26 cellular contexts compared by ENCODE assay signal in the genomic region with DNA sequence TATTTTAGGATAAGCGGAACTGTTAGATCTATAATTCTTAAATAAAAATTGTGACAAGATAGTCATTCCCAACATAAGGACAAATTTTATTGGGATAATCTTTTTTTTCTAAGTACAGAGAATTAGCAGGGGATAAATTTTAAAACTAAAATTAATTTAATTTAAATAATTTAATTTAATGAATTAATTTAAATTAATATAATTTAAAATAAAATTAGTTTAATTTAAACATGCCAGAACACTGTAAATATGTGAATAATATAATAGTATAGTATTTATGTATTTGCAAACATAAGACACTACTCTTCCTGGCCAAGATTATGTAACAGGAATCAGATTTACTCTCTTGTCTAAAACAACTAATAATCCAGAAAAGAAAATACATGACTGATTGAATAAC.
DNase-seq lines count a peak whose midpoint lies in the region; ATAC-seq, FAIRE-seq and TF ChIP-seq lines count a peak whose summit lies in the region.
"Had no signal": no experiment of that assay in that cellular context is flagged by ENCODE, and none has a peak within 500 bp of the region (broad histone marks: within the 10 kb centered on the region; RNA-seq: fewer than 3 reads in every experiment).

No MANE protein-coding gene starts in this region.

- FAIRE-seq in A204.1 (lab: Jason Lieb, UNC), result peak; percentile 83
- FAIRE-seq in TTC549 (lab: Jason Lieb, UNC), result peak; percentile 38
- peak; percentile 70 for FAIRE-seq in endometrium (lab: Jason Lieb, UNC)
- FAIRE-seq: A549, GM12878, GM19239, H54 had no signal

- H4K20me1 ChIP-seq in neural progenitor cell (ENCODE audit: low read depth), result no peaks in the 10 kb centered on the region
- H4K20me1 ChIP-seq: BLaER1 treated with 17β-estradiol and CSF1 and Interleukin-3, amounts not matched to agents 10 nM and 100 nM had no signal

- ATAC-seq in GM21360 (IDR thresholded peaks at IDR 0.05; ENCODE audit: unreplicated experiment), result no peak
- ATAC-seq: A549, GM12878 had no signal

- peak overlapping the region; percentile 61 for H2AFZ ChIP-seq in neural progenitor cell (replicated peaks)

- no peak for DNase-seq in neural progenitor cell (ENCODE audit: low spot score)
- DNase-seq in DMS114 treated with DMSO at 0.1 percent for 48 hours (lab: John Stamatoyannopoulos, UW; ENCODE audit: unreplicated experiment), result no peak
- no peak for DNase-seq in DMS153 (lab: John Stamatoyannopoulos, UW)
- DNase-seq in effector memory CD4-positive, alpha-beta T cell, result no peak
- DNase-seq: ACHN; AML-193; BE2C; CD4-positive, alpha-beta T cell; CD8-positive, alpha-beta memory T cell; DMS 273 treated with DMSO at 0.1 percent for 48 hours; DND-41; GDM1; GOT3; HFFc6 had no signal

- H3K36me3 Mint-ChIP-seq in neural progenitor cell, result no peaks in the 10 kb centered on the region
- H3K36me3 Mint-ChIP-seq: CD14-positive monocyte; CD8-positive, alpha-beta memory T cell had no signal

- no peak overlapping the region for H3K27ac Mint-ChIP-seq in neural progenitor cell
- H3K27ac Mint-ChIP-seq: CD14-positive monocyte; CD4-positive, alpha-beta T cell; CD8-positive, alpha-beta memory T cell; HFFc6 had no signal

- no peak for TF ChIP-seq CTCF in neural progenitor cell (IDR thresholded peaks at IDR 0.05)

- H3K4me3 ChIP-seq in neural progenitor cell, result no peak overlapping the region
- H3K4me3 ChIP-seq in effector memory CD4-positive, alpha-beta T cell (ENCODE audit: insufficient read depth, low read depth, low read length, poor library complexity, severe bottlenecking), result no peak overlapping the region
- H3K4me3 ChIP-seq: A549; BLaER1 treated with 17β-estradiol and CSF1 and Interleukin-3, amounts not matched to agents 10 nM and 100 nM; GM12878; HAP-1 had no signal

- no peaks in the 10 kb centered on the region for H3K27me3 Mint-ChIP-seq in neural progenitor cell (ENCODE audit: insufficient read depth, low read depth)
- H3K27me3 Mint-ChIP-seq: CD4-positive, alpha-beta T cell; CD8-positive, alpha-beta memory T cell had no signal

- no peaks in the 10 kb centered on the region for H3K27me3 ChIP-seq in neural progenitor cell
- no peaks in the 10 kb centered on the region for H3K27me3 ChIP-seq in effector memory CD4-positive, alpha-beta T cell (replicated peaks; ENCODE audit: control insufficient read depth, insufficient read depth, low read length, poor library complexity, severe bottlenecking)
- H3K27me3 ChIP-seq: BE2C; BLaER1 treated with 17β-estradiol and CSF1 and Interleukin-3, amounts not matched to agents 10 nM and 100 nM had no signal

- no peaks in the 10 kb centered on the region for H3K79me2 ChIP-seq in neural progenitor cell (ENCODE audit: low read depth)

- H3K27ac ChIP-seq in neural progenitor cell, result no peak overlapping the region
- no peak overlapping the region for H3K27ac ChIP-seq in effector memory CD4-positive, alpha-beta T cell (ENCODE audit: insufficient read depth, low read length, poor library complexity, severe bottlenecking)
- H3K27ac ChIP-seq: 22Rv1; A549; BLaER1 treated with 17β-estradiol and CSF1 and Interleukin-3, amounts not matched to agents 10 nM and 100 nM had no signal

- H3K4me1 ChIP-seq in neural progenitor cell, result no peaks in the 10 kb centered on the region
- no peaks in the 10 kb centered on the region for H3K4me1 ChIP-seq in effector memory CD4-positive, alpha-beta T cell (ENCODE audit: control insufficient read depth, insufficient read depth, low read length, poor library complexity, severe bottlenecking)
- H3K4me1 ChIP-seq: A549, BE2C, HAP-1 had no signal

- H3F3A ChIP-seq in neural progenitor cell (ENCODE audit: low read depth), result no peaks in the 10 kb centered on the region

- H3K4me1 Mint-ChIP-seq in neural progenitor cell, result no peaks in the 10 kb centered on the region
- H3K4me1 Mint-ChIP-seq: CD14-positive monocyte; CD8-positive, alpha-beta memory T cell had no signal

- no peak overlapping the region for H3K9ac ChIP-seq in neural progenitor cell
- H3K9ac ChIP-seq: BLaER1 treated with 17β-estradiol and CSF1 and Interleukin-3, amounts not matched to agents 10 nM and 100 nM had no signal

- no peaks in the 10 kb centered on the region for H3K9me3 ChIP-seq in neural progenitor cell (ENCODE audit: low read depth)
- H3K9me3 ChIP-seq in effector memory CD4-positive, alpha-beta T cell (ENCODE audit: control insufficient read depth, low read length), result no peaks in the 10 kb centered on the region
- H3K9me3 ChIP-seq: A549; BE2C; BLaER1 treated with 17β-estradiol and CSF1 and Interleukin-3, amounts not matched to agents 10 nM and 100 nM; HAP-1 had no signal

- no peak overlapping the region for H3K4me2 ChIP-seq in neural progenitor cell
- H3K4me2 ChIP-seq: A549; BLaER1 treated with 17β-estradiol and CSF1 and Interleukin-3, amounts not matched to agents 10 nM and 100 nM had no signal

- H3K9me3 Mint-ChIP-seq in neural progenitor cell, result no peaks in the 10 kb centered on the region

- H3K4me3 Mint-ChIP-seq in neural progenitor cell, result no peak overlapping the region
- H3K4me3 Mint-ChIP-seq: CD14-positive monocyte; CD4-positive, alpha-beta T cell; CD8-positive, alpha-beta memory T cell; HFFc6 had no signal

- H3K36me3 ChIP-seq in neural progenitor cell, result no peaks in the 10 kb centered on the region
- H3K36me3 ChIP-seq in effector memory CD4-positive, alpha-beta T cell (ENCODE audit: control insufficient read depth, insufficient read depth, low read length), result no peaks in the 10 kb centered on the region
- H3K36me3 ChIP-seq: BE2C; BLaER1 treated with 17β-estradiol and CSF1 and Interleukin-3, amounts not matched to agents 10 nM and 100 nM; HAP-1 had no signal
